1 cellular context compared by ENCODE assay signal in the genomic region with DNA sequence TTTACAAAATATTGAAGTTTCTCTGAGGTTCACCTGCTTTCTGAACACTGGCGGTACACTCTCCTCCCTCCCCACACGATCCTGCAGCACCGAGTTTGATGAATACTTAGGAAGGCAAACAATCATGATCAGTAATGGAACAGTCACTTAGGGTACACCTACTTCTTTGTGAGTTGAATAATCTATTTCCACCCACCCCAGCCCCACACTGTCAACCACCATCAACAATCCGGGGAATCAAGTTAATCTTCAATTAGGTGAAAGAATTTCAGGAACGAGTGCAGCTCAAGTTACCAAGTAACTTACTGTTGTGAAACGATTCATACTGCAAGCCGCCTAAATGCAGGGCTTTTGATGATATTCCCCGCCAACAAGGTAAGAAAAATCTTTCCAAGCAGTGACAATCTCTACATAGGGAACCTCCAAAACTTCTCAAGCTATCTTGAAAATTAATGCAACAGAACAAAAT.
TF ChIP-seq lines count a peak whose summit lies in the region.

No MANE protein-coding gene starts in this region.

TF ChIP-seq in HepG2, 621 proteins besides CTCF, POLR2A, EP300 and RAD21 (continued from another document and continues in another):
- TF ChIP-seq, protein P1, sequence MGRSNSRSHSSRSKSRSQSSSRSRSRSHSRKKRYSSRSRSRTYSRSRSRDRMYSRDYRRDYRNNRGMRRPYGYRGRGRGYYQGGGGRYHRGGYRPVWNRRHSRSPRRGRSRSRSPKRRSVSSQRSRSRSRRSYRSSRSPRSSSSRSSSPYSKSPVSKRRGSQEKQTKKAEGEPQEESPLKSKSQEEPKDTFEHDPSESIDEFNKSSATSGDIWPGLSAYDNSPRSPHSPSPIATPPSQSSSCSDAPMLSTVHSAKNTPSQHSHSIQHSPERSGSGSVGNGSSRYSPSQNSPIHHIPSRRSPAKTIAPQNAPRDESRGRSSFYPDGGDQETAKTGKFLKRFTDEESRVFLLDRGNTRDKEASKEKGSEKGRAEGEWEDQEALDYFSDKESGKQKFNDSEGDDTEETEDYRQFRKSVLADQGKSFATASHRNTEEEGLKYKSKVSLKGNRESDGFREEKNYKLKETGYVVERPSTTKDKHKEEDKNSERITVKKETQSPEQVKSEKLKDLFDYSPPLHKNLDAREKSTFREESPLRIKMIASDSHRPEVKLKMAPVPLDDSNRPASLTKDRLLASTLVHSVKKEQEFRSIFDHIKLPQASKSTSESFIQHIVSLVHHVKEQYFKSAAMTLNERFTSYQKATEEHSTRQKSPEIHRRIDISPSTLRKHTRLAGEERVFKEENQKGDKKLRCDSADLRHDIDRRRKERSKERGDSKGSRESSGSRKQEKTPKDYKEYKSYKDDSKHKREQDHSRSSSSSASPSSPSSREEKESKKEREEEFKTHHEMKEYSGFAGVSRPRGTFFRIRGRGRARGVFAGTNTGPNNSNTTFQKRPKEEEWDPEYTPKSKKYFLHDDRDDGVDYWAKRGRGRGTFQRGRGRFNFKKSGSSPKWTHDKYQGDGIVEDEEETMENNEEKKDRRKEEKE (IDR thresholded peaks at IDR 0.05), result no peak
- TF ChIP-seq RFX3 (CRISPR knock-in tag; IDR thresholded peaks at IDR 0.05), result no peak
- TF ChIP-seq SOX5 (CRISPR knock-in tag; IDR thresholded peaks at IDR 0.05; ENCODE audit: borderline replicate concordance), result 0 out of 2 replicates have a peak, but pooled peaks have one; percentile 9
- TF ChIP-seq IKZF1 (IDR thresholded peaks at IDR 0.05), result no peak
- TF ChIP-seq CHD2 (IDR thresholded peaks at IDR 0.05; ENCODE audit: low read depth, low read length), result no peak
- TF ChIP-seq GABPB1 (CRISPR knock-in tag; IDR thresholded peaks at IDR 0.05), result no peak
- TF ChIP-seq, protein P2, sequence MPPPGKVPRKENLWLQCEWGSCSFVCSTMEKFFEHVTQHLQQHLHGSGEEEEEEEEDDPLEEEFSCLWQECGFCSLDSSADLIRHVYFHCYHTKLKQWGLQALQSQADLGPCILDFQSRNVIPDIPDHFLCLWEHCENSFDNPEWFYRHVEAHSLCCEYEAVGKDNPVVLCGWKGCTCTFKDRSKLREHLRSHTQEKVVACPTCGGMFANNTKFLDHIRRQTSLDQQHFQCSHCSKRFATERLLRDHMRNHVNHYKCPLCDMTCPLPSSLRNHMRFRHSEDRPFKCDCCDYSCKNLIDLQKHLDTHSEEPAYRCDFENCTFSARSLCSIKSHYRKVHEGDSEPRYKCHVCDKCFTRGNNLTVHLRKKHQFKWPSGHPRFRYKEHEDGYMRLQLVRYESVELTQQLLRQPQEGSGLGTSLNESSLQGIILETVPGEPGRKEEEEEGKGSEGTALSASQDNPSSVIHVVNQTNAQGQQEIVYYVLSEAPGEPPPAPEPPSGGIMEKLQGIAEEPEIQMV (CRISPR knock-in tag; IDR thresholded peaks at IDR 0.05; ENCODE audit: low read depth), result no peak
- no peak for TF ChIP-seq ZNF431 (CRISPR knock-in tag; IDR thresholded peaks at IDR 0.05; ENCODE audit: borderline replicate concordance, low read depth)
- TF ChIP-seq, protein P3, sequence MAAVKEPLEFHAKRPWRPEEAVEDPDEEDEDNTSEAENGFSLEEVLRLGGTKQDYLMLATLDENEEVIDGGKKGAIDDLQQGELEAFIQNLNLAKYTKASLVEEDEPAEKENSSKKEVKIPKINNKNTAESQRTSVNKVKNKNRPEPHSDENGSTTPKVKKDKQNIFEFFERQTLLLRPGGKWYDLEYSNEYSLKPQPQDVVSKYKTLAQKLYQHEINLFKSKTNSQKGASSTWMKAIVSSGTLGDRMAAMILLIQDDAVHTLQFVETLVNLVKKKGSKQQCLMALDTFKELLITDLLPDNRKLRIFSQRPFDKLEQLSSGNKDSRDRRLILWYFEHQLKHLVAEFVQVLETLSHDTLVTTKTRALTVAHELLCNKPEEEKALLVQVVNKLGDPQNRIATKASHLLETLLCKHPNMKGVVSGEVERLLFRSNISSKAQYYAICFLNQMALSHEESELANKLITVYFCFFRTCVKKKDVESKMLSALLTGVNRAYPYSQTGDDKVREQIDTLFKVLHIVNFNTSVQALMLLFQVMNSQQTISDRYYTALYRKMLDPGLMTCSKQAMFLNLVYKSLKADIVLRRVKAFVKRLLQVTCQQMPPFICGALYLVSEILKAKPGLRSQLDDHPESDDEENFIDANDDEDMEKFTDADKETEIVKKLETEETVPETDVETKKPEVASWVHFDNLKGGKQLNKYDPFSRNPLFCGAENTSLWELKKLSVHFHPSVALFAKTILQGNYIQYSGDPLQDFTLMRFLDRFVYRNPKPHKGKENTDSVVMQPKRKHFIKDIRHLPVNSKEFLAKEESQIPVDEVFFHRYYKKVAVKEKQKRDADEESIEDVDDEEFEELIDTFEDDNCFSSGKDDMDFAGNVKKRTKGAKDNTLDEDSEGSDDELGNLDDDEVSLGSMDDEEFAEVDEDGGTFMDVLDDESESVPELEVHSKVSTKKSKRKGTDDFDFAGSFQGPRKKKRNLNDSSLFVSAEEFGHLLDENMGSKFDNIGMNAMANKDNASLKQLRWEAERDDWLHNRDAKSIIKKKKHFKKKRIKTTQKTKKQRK (IDR thresholded peaks at IDR 0.05; ENCODE audit: low read length), result no peak
- TF ChIP-seq, protein P4, sequence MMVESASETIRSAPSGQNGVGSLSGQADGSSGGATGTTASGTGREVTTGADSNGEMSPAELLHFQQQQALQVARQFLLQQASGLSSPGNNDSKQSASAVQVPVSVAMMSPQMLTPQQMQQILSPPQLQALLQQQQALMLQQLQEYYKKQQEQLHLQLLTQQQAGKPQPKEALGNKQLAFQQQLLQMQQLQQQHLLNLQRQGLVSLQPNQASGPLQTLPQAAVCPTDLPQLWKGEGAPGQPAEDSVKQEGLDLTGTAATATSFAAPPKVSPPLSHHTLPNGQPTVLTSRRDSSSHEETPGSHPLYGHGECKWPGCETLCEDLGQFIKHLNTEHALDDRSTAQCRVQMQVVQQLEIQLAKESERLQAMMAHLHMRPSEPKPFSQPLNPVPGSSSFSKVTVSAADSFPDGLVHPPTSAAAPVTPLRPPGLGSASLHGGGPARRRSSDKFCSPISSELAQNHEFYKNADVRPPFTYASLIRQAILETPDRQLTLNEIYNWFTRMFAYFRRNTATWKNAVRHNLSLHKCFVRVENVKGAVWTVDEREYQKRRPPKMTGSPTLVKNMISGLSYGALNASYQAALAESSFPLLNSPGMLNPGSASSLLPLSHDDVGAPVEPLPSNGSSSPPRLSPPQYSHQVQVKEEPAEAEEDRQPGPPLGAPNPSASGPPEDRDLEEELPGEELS (CRISPR knock-in tag; IDR thresholded peaks at IDR 0.05), result 0 out of 2 replicates have a peak, but pooled peaks have one; percentile 22
- peak; percentile 24; the same call in 1 of the 2 replicates for TF ChIP-seq NCOA2 (CRISPR knock-in tag; IDR thresholded peaks at IDR 0.05)
- TF ChIP-seq YEATS2 (CRISPR knock-in tag; IDR thresholded peaks at IDR 0.05; ENCODE audit: borderline replicate concordance), result no peak
- TF ChIP-seq NBN (conservative IDR thresholded peaks at IDR 0.05), result no peak
- TF ChIP-seq SAP130 (CRISPR knock-in tag; IDR thresholded peaks at IDR 0.05; ENCODE audit: low read depth), result peak; percentile 38
- TF ChIP-seq ZNF354B (CRISPR knock-in tag; IDR thresholded peaks at IDR 0.05), result no peak
- TF ChIP-seq ZNF615 (CRISPR knock-in tag; IDR thresholded peaks at IDR 0.05; ENCODE audit: borderline replicate concordance), result peak; percentile 26; the same call in 1 of the 2 replicates
- 0 out of 2 replicates have a peak, but pooled peaks have one; percentile 59 for TF ChIP-seq EHMT2 (IDR thresholded peaks at IDR 0.05; ENCODE audit: borderline replicate concordance, low read depth, low read length)
- TF ChIP-seq, protein P5, sequence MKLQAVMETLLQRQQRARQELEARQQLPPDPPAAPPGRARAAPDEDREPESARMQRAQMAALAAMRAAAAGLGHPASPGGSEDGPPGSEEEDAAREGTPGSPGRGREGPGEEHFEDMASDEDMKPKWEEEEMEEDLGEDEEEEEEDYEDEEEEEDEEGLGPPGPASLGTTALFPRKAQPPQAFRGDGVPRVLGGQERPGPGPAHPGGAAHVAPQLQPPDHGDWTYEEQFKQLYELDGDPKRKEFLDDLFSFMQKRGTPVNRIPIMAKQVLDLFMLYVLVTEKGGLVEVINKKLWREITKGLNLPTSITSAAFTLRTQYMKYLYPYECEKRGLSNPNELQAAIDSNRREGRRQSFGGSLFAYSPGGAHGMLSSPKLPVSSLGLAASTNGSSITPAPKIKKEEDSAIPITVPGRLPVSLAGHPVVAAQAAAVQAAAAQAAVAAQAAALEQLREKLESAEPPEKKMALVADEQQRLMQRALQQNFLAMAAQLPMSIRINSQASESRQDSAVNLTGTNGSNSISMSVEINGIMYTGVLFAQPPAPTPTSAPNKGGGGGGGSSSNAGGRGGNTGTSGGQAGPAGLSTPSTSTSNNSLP (IDR thresholded peaks at IDR 0.05; ENCODE audit: low read depth, low read length), result peak; percentile 59
- no peak for TF ChIP-seq EZH2 (conservative IDR thresholded peaks at IDR 0.05; ENCODE audit: low read depth, low read length)
- TF ChIP-seq ZNF660 (CRISPR knock-in tag; IDR thresholded peaks at IDR 0.05; ENCODE audit: borderline replicate concordance, low read depth), result no peak
- peak; percentile 10; the same call in 1 of the 2 replicates for TF ChIP-seq CEBPB (IDR thresholded peaks at IDR 0.05; ENCODE audit: borderline replicate concordance, low read depth, low read length)
- peak; percentile 13; the same call in 1 of the 2 replicates for TF ChIP-seq SALL1 (CRISPR knock-in tag; IDR thresholded peaks at IDR 0.05)
- TF ChIP-seq ZC3H13 (CRISPR knock-in tag; IDR thresholded peaks at IDR 0.05), result no peak
- TF ChIP-seq ZNF713 (CRISPR knock-in tag; IDR thresholded peaks at IDR 0.05), result no peak
- no peak for TF ChIP-seq TBL1XR1 (IDR thresholded peaks at IDR 0.05; ENCODE audit: borderline replicate concordance, low read length, partially characterized antibody)
- 0 out of 2 replicates have a peak, but pooled peaks have one; percentile 33 for TF ChIP-seq ZNF331 (CRISPR knock-in tag; IDR thresholded peaks at IDR 0.05)
- TF ChIP-seq PITX1 (CRISPR knock-in tag; IDR thresholded peaks at IDR 0.05), result peak; percentile 31
- peak; percentile 85; the same call in 1 of the 2 replicates for TF ChIP-seq SIX1 (CRISPR knock-in tag; IDR thresholded peaks at IDR 0.05; ENCODE audit: borderline replicate concordance)
- TF ChIP-seq ZNF816 (CRISPR knock-in tag; IDR thresholded peaks at IDR 0.05; ENCODE audit: borderline replicate concordance), result 0 out of 2 replicates have a peak, but pooled peaks have one; percentile 68
- peak; percentile 48 for TF ChIP-seq TEAD3 (CRISPR knock-in tag; optimal IDR thresholded peaks at IDR 0.05; ENCODE audit: borderline replicate concordance)
- TF ChIP-seq, protein P6, sequence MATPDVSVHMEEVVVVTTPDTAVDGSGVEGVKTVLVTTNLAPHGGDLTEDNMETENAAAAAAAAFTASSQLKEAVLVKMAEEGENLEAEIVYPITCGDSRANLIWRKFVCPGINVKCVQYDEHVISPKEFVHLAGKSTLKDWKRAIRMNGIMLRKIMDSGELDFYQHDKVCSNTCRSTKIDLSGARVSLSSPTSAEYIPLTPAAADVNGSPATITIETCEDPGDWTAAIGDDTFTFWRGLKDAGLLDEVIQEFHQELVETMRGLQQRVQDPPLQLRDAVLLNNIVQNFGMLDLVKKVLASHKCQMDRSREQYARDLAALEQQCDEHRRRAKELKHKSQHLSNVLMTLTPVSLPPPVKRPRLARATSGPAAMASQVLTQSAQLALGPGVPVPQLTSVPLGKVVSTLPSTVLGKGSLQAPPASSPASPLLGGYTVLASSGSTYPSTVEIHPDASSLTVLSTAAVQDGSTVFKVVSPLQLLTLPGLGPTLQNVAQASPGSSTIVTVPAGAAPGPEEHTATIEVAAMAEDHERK (CRISPR knock-in tag; IDR thresholded peaks at IDR 0.05; ENCODE audit: low read depth), result no peak
- TF ChIP-seq TAF1 (CRISPR knock-in tag; IDR thresholded peaks at IDR 0.05), result 0 out of 2 replicates have a peak, but pooled peaks have one; percentile 10
- TF ChIP-seq, protein P7, sequence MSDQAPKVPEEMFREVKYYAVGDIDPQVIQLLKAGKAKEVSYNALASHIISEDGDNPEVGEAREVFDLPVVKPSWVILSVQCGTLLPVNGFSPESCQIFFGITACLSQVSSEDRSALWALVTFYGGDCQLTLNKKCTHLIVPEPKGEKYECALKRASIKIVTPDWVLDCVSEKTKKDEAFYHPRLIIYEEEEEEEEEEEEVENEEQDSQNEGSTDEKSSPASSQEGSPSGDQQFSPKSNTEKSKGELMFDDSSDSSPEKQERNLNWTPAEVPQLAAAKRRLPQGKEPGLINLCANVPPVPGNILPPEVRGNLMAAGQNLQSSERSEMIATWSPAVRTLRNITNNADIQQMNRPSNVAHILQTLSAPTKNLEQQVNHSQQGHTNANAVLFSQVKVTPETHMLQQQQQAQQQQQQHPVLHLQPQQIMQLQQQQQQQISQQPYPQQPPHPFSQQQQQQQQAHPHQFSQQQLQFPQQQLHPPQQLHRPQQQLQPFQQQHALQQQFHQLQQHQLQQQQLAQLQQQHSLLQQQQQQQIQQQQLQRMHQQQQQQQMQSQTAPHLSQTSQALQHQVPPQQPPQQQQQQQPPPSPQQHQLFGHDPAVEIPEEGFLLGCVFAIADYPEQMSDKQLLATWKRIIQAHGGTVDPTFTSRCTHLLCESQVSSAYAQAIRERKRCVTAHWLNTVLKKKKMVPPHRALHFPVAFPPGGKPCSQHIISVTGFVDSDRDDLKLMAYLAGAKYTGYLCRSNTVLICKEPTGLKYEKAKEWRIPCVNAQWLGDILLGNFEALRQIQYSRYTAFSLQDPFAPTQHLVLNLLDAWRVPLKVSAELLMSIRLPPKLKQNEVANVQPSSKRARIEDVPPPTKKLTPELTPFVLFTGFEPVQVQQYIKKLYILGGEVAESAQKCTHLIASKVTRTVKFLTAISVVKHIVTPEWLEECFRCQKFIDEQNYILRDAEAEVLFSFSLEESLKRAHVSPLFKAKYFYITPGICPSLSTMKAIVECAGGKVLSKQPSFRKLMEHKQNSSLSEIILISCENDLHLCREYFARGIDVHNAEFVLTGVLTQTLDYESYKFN (CRISPR knock-in tag; conservative IDR thresholded peaks at IDR 0.05), result 0 out of 2 replicates have a peak, but pooled peaks have one; percentile 4
- TF ChIP-seq TCF12 (IDR thresholded peaks at IDR 0.05), result no peak
- no peak for TF ChIP-seq TCF12 (CRISPR knock-in tag; IDR thresholded peaks at IDR 0.05)
- TF ChIP-seq, protein P8, sequence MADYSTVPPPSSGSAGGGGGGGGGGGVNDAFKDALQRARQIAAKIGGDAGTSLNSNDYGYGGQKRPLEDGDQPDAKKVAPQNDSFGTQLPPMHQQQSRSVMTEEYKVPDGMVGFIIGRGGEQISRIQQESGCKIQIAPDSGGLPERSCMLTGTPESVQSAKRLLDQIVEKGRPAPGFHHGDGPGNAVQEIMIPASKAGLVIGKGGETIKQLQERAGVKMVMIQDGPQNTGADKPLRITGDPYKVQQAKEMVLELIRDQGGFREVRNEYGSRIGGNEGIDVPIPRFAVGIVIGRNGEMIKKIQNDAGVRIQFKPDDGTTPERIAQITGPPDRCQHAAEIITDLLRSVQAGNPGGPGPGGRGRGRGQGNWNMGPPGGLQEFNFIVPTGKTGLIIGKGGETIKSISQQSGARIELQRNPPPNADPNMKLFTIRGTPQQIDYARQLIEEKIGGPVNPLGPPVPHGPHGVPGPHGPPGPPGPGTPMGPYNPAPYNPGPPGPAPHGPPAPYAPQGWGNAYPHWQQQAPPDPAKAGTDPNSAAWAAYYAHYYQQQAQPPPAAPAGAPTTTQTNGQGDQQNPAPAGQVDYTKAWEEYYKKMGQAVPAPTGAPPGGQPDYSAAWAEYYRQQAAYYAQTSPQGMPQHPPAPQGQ (CRISPR knock-in tag; IDR thresholded peaks at IDR 0.05; ENCODE audit: borderline replicate concordance), result no peak
- no peak for TF ChIP-seq FOXP1 (IDR thresholded peaks at IDR 0.05)
- peak; percentile 14; the same call in 1 of the 2 replicates for TF ChIP-seq FOXP1 (CRISPR knock-in tag; IDR thresholded peaks at IDR 0.05)
